In genomic region chr10:59880976-59881510, GRCh38 we compare ENCODE assay signal across 1 cellular context.
A peak's percentile ranks its signal among the peaks of the same experiment; 100 is the strongest.
TF ChIP-seq lines count a peak whose summit lies in the region.

No MANE protein-coding gene starts in this region.

TF ChIP-seq in K562, 482 proteins besides CTCF, POLR2A, EP300 and RAD21 (continued from another document and continues in another):
- peak; percentile 74 for TF ChIP-seq L3MBTL2 (IDR thresholded peaks at IDR 0.05)
- TF ChIP-seq FOXA1 (IDR thresholded peaks at IDR 0.05; ENCODE audit: borderline replicate concordance) = no peak
- TF ChIP-seq MXI1 (IDR thresholded peaks at IDR 0.05; ENCODE audit: low read depth, low read length) = no peak
- no peak for TF ChIP-seq ILK (tag; IDR thresholded peaks at IDR 0.05; ENCODE audit: borderline replicate concordance, low read depth)
- 0 out of 2 replicates have a peak, but pooled peaks have one; percentile 48 for TF ChIP-seq HDAC2 (IDR thresholded peaks at IDR 0.05)
- no peak for TF ChIP-seq RFX5 (IDR thresholded peaks at IDR 0.05; ENCODE audit: low read depth, low read length)
- 0 out of 2 replicates have a peak, but pooled peaks have one; percentile 12 for TF ChIP-seq FOXM1 (IDR thresholded peaks at IDR 0.05; ENCODE audit: low read depth)
- TF ChIP-seq FOXM1 (CRISPR knock-in tag; IDR thresholded peaks at IDR 0.05; ENCODE audit: low read depth) = no peak
- no peak for TF ChIP-seq ZNF280A (IDR thresholded peaks at IDR 0.05; ENCODE audit: low read depth, partially characterized antibody)
- TF ChIP-seq ZBTB7A (IDR thresholded peaks at IDR 0.05; ENCODE audit: borderline replicate concordance, control insufficient read depth, low read depth, low read length) = peak; percentile 35; the same call in 1 of the 2 replicates
- no peak for TF ChIP-seq MBD2 (IDR thresholded peaks at IDR 0.05; ENCODE audit: borderline replicate concordance, low read depth)
- TF ChIP-seq SMC3 (conservative IDR thresholded peaks at IDR 0.05; ENCODE audit: insufficient read depth, low read depth, low read length) = no peak
- TF ChIP-seq STAT5A (IDR thresholded peaks at IDR 0.05; ENCODE audit: borderline replicate concordance, low read length) = no peak; the same call in 1 of the 2 replicates
- no peak; the same call in 1 of the 2 replicates for TF ChIP-seq EHMT2 (IDR thresholded peaks at IDR 0.05)
- peak; percentile 38 to 40; a peak in 2 of 4 replicates for TF ChIP-seq TRIM24 (IDR thresholded peaks at IDR 0.05)
- peak; percentile 58 for TF ChIP-seq TCF3 (CRISPR knock-in tag; IDR thresholded peaks at IDR 0.05)
- no peak for TF ChIP-seq CHCHD3 (CRISPR knock-in tag; IDR thresholded peaks at IDR 0.05)
- TF ChIP-seq MGA (IDR thresholded peaks at IDR 0.05) = peak; percentile 85
- no peak for TF ChIP-seq ZNF76 (CRISPR knock-in tag; IDR thresholded peaks at IDR 0.05; ENCODE audit: borderline replicate concordance)
- no peak for TF ChIP-seq GATAD2B (IDR thresholded peaks at IDR 0.05; ENCODE audit: borderline replicate concordance)
- 0 out of 2 replicates have a peak, but pooled peaks have one; percentile 37 for TF ChIP-seq CTBP1 (IDR thresholded peaks at IDR 0.05; ENCODE audit: borderline replicate concordance)
- no peak for TF ChIP-seq HNRNPK (IDR thresholded peaks at IDR 0.05; ENCODE audit: low read depth, low read length, poor library complexity, severe bottlenecking)
- no peak for TF ChIP-seq ZNF134 (CRISPR knock-in tag; conservative IDR thresholded peaks at IDR 0.05)
- TF ChIP-seq VEZF1 (CRISPR knock-in tag; IDR thresholded peaks at IDR 0.05) = peak; percentile 66
- no peak for TF ChIP-seq GABPA (tag; conservative IDR thresholded peaks at IDR 0.05; ENCODE audit: low read depth)
- no peak for TF ChIP-seq OTX1 (CRISPR knock-in tag; IDR thresholded peaks at IDR 0.05)
- peak in 1 of 3 experiments; percentile 41 for TF ChIP-seq YY1 (IDR thresholded peaks at IDR 0.05; ENCODE audit: borderline replicate concordance in 1 of 3, control insufficient read depth in 1 of 3, extremely low read depth in 1 of 3, insufficient read depth in 3 of 3, insufficient read length in 1 of 3, insufficient replicate concordance in 2 of 3, low read depth in 1 of 3, low read length in 2 of 3)
- 0 out of 2 replicates have a peak, but pooled peaks have one; percentile 13 for TF ChIP-seq ZKSCAN1 (IDR thresholded peaks at IDR 0.05; ENCODE audit: low read depth, low read length)
- TF ChIP-seq POLR2AphosphoS5 (IDR thresholded peaks at IDR 0.05; ENCODE audit: control insufficient read depth, insufficient read depth, low read depth, low read length) = peak; percentile 33; the same call in 1 of the 2 replicates
- no peak for TF ChIP-seq EWSR1 (IDR thresholded peaks at IDR 0.05; ENCODE audit: borderline replicate concordance, low read depth, partially characterized antibody)
- TF ChIP-seq SRSF9 (IDR thresholded peaks at IDR 0.05; ENCODE audit: borderline replicate concordance, low read depth, low read length) = no peak
- TF ChIP-seq SMAD4 (CRISPR knock-in tag; conservative IDR thresholded peaks at IDR 0.05) = 0 out of 2 replicates have a peak, but pooled peaks have one; percentile 51
- TF ChIP-seq ZNF586 (CRISPR knock-in tag; conservative IDR thresholded peaks at IDR 0.05) = no peak
- TF ChIP-seq PHB2 (IDR thresholded peaks at IDR 0.05; ENCODE audit: low read depth) = 0 out of 2 replicates have a peak, but pooled peaks have one; percentile 39
- no peak for TF ChIP-seq ETV5 (CRISPR knock-in tag; IDR thresholded peaks at IDR 0.05; ENCODE audit: low read depth)
- no peak for TF ChIP-seq UBTF (IDR thresholded peaks at IDR 0.05; ENCODE audit: borderline replicate concordance in 1 of 2, low read depth in 2 of 2, low read length in 2 of 2)
- TF ChIP-seq NR1H2 (CRISPR knock-in tag; IDR thresholded peaks at IDR 0.05) = no peak
- no peak for TF ChIP-seq GTF3C2 (IDR thresholded peaks at IDR 0.05; ENCODE audit: borderline replicate concordance, extremely low read depth, insufficient read length)
- no peak for TF ChIP-seq TCFL5 (CRISPR knock-in tag; conservative IDR thresholded peaks at IDR 0.05)
- TF ChIP-seq ZNF584 (CRISPR knock-in tag; IDR thresholded peaks at IDR 0.05; ENCODE audit: low read depth) = no peak
- no peak for TF ChIP-seq SAFB (IDR thresholded peaks at IDR 0.05; ENCODE audit: borderline replicate concordance, low read depth, low read length)
- peak; percentile 44; the same call in 1 of the 2 replicates for TF ChIP-seq TAL1 (IDR thresholded peaks at IDR 0.05)
